14 cellular contexts compared by ENCODE assay signal in the genomic region with DNA sequence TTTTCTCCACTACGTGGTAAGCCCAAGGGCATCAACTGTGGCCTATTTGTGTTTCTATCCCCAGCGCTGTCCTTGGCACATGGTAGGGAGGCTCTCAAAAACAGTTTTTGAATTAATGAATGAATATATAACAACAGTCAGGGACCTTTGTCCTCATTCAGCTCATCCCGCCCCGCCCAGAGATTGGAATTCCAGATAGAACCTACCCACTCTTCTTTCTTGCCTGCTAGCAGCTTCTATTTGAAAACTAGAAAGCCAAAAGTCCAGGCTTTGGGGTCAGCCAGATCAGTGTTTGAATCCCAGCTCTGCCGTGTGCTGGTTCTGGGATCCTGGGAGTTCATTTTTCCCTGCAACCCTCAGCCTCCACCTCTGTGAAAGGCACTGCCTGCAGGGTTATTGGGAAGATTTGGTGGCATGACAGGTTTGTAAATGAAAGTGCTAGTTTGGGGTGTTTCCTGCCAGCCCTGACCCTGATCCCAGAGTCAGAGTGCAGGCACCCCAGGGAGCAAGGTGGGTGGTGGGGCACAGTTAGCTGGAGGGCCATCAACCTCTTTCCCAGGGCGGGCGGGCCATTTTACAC. TPM values are rescaled to one million over a fixed set of nuclear protein-coding genes. Genes with fewer than 3 reads are reported as not detected.
DNase-seq lines count a peak whose midpoint lies in the region; ATAC-seq, FAIRE-seq and TF ChIP-seq lines count a peak whose summit lies in the region.
"Had no signal": no experiment of that assay in that cellular context is flagged by ENCODE, and none has a peak within 500 bp of the region (broad histone marks: within the 10 kb centered on the region; RNA-seq: fewer than 3 reads in every experiment).

No MANE protein-coding gene starts in this region.

- H3K79me2 ChIP-seq in PC-3 (ENCODE audit: low read length), result peaks cover 65% of the 10 kb centered on the region

- H3K4me3 Mint-ChIP-seq in chondrocyte (ENCODE audit: unreplicated experiment), result no peak overlapping the region
- H3K4me3 Mint-ChIP-seq: activated B cell treated with CpG ODN at 0.5 μM for 24 hours had no signal

- ATAC-seq in PC-3 (no peak), pancreas (no peak), GM18861 (IDR thresholded peaks at IDR 0.05; ENCODE audit: unreplicated experiment) (no peak)

- H3K4me1 ChIP-seq in PC-3 (ENCODE audit: insufficient read depth, low read length) (peaks cover 23% of the 10 kb centered on the region), pancreas (peaks cover 31 to 38% (median 36%) of the 10 kb centered on the region in 3 donors)

- DNase-seq in ELF-1 (ENCODE audit: low read depth, low spot score), result peak; percentile 31
- DNase-seq in PC-3, result no peak
- no peak for DNase-seq in chondrocyte (ENCODE audit: low spot score)
- DNase-seq in pancreas, result peak in 1 of 6 donors; percentile 4
- DNase-seq in stimulated activated CD4-positive, alpha-beta T cell treated with anti-CD3 and anti-CD28 coated beads, Interleukin-4, amount 100 ng/mL, for 1 hour, result no peak
- DNase-seq in caudate nucleus (lab: John Stamatoyannopoulos, UW), result no peak
- DNase-seq: activated B cell treated with CpG ODN at 0.5 μM for 24 hours, activated gamma-delta T cell treated with Interleukin-2 at 50 U/mL for 16 hours, COR-L47, foreskin fibroblast, NCI-H187, sigmoid colon had no signal

- CTCF ChIA-PET in PC-3 (lab: Charles Lee), result no interaction called here

- no peak overlapping the region for H3K9ac ChIP-seq in PC-3 (ENCODE audit: low read length)

- H4K20me1 ChIP-seq in PC-3 (ENCODE audit: low read length), result peaks cover 16% of the 10 kb centered on the region; the same call in 1 of the 2 replicates

- H3K4me3 ChIP-seq in PC-3 (ENCODE audit: low read length) (no peak overlapping the region), pancreas (no peak overlapping the region)
- H3K4me3 ChIP-seq: sigmoid colon had no signal

- WGBS in pancreas, 2 donors, result 71 to 72% methylated on average over 7 of the region's 7 CpGs

- H3K9me3 ChIP-seq in PC-3 (ENCODE audit: low read length) (no peaks in the 10 kb centered on the region), pancreas (no peaks in the 10 kb centered on the region)
- H3K9me3 ChIP-seq: sigmoid colon had no signal

- intact Hi-C loops in PC-3 (cut with micrococcal nuclease), result no loop called here
- intact Hi-C loops in pancreas (cut with DNase I), result no loop called here

- H3K27ac ChIP-seq in PC-3 (ENCODE audit: low read length), result no peak overlapping the region
- H3K27ac ChIP-seq in pancreas, result peak overlapping the region in 3 of 4 donors; percentile 29 to 95 (median 95)
- H3K27ac ChIP-seq in caudate nucleus (ENCODE audit: low read depth, low read length), result no peak overlapping the region

- no peaks in the 10 kb centered on the region for H3K27me3 Mint-ChIP-seq in chondrocyte (ENCODE audit: low read depth)
- H3K27me3 Mint-ChIP-seq: activated B cell treated with CpG ODN at 0.5 μM for 24 hours had no signal

- BruUV-seq in PC-3 (replicated peaks; lab: Mats Ljungman, UMichigan), result no TSS peak

- H3F3A ChIP-seq in PC-3 (ENCODE audit: low read length, unreplicated experiment), result no peaks in the 10 kb centered on the region

- no peak overlapping the region for H2AFZ ChIP-seq in PC-3 (ENCODE audit: low read length)

- peaks cover 3% of the 10 kb centered on the region for H3K36me3 Mint-ChIP-seq in chondrocyte (ENCODE audit: low read depth)

- no peak for TF ChIP-seq CTCF in PC-3 (conservative IDR thresholded peaks at IDR 0.05; ENCODE audit: low read depth, low read length)
- no peak for TF ChIP-seq CTCF in chondrocyte (IDR thresholded peaks at IDR 0.05)
- no peak for TF ChIP-seq CTCF in pancreas (IDR thresholded peaks at IDR 0.05)

- H3K4me1 Mint-ChIP-seq in chondrocyte (ENCODE audit: low read depth), result peaks cover 61% of the 10 kb centered on the region

- no peaks in the 10 kb centered on the region for H3K9me2 ChIP-seq in PC-3 (replicated peaks; ENCODE audit: low read length)

- H3K27me3 ChIP-seq in PC-3 (ENCODE audit: low read length) (no peaks in the 10 kb centered on the region), pancreas (no peaks in the 10 kb centered on the region)

- H3K36me3 ChIP-seq in PC-3 (ENCODE audit: low read depth, low read length) (no peaks in the 10 kb centered on the region), pancreas (no peaks in the 10 kb centered on the region)
- H3K36me3 ChIP-seq: sigmoid colon had no signal

- POLR2A ChIA-PET in PC-3 (lab: Charles Lee; ENCODE audit: unreplicated experiment), result no interaction called here

- no peak for FAIRE-seq in pancreas (lab: Jason Lieb, UNC)

- 0 out of 2 replicates have a peak overlapping the region, but pooled peaks have one; percentile 12 for H3K4me2 ChIP-seq in PC-3 (ENCODE audit: low read length)

- no peaks in the 10 kb centered on the region for H3K9me3 Mint-ChIP-seq in chondrocyte (ENCODE audit: low read depth)
- H3K9me3 Mint-ChIP-seq: activated B cell treated with CpG ODN at 0.5 μM for 24 hours had no signal

- H3K27ac Mint-ChIP-seq in chondrocyte (ENCODE audit: unreplicated experiment), result peak overlapping the region; percentile 11

RNA-seq across cellular contexts. Expression of a gene that starts 4.5 kb away (rescaled TPM):
- total RNA-seq in PC-3 (2014; rRNA removed) (75.0 and 116 TPM in 2 replicates), chondrocyte (98.7 to 108 TPM (median 98.7 TPM) in 3 replicates), pancreas (10 to 100 TPM; 40.1 to 78.5 (median 55.9) TPM)
- polyA plus RNA-seq in pancreas, result 10 to 100 TPM; 48.9 to 91.9 TPM

RNA-seq across cellular contexts. Expression of a gene that starts 15.9 kb away (rescaled TPM):
- total RNA-seq in PC-3 (2014; rRNA removed), result 0.17 and 0.66 TPM in 2 replicates
- 0.15 TPM in 1 of 3 replicates, not detected in the others for total RNA-seq in chondrocyte
- 1 to 10 TPM in 3 of 6 donors, under 1 TPM in 3; 0.79 to 1.8 (median 1.2) TPM for total RNA-seq in pancreas
- polyA plus RNA-seq in pancreas, result 1 to 10 TPM; 1.3 to 3.1 TPM

RNA-seq across cellular contexts. Expression of a gene that starts 23.2 kb away (rescaled TPM):
- total RNA-seq in PC-3 (2014; rRNA removed) (47.2 and 55.4 TPM in 2 replicates), chondrocyte (46.8 to 48.9 TPM (median 47.4 TPM) in 3 replicates), pancreas (10 to 100 TPM; 14.4 to 27.6 (median 22.4) TPM)
- 10 to 100 TPM; 38.3 to 38.5 TPM for polyA plus RNA-seq in pancreas

RNA-seq across cellular contexts. Expression of a gene that starts 40.2 kb away (rescaled TPM):
- total RNA-seq in PC-3 (2014; rRNA removed) (not detected in 2 replicates), chondrocyte (not detected in 3 replicates), pancreas (1 to 10 TPM in 1 of 6 donors, under 1 TPM in 5; 0.19 to 4.7 (median 0.26) TPM)
- under 1 TPM; 0.28 to 0.42 TPM for polyA plus RNA-seq in pancreas
- total RNA-seq: dermis microvascular lymphatic vessel endothelial cell had no signal

Comparison
In these comparisons a context has a peak if more than half of its experiments do, and no peak if none do; other contexts are left out.
1. H3K27ac ChIP-seq: peak in pancreas (3 of 4); none in PC-3 (single experiment) and caudate nucleus (single experiment).